20 cellular contexts compared by ENCODE assay signal in the genomic region with DNA sequence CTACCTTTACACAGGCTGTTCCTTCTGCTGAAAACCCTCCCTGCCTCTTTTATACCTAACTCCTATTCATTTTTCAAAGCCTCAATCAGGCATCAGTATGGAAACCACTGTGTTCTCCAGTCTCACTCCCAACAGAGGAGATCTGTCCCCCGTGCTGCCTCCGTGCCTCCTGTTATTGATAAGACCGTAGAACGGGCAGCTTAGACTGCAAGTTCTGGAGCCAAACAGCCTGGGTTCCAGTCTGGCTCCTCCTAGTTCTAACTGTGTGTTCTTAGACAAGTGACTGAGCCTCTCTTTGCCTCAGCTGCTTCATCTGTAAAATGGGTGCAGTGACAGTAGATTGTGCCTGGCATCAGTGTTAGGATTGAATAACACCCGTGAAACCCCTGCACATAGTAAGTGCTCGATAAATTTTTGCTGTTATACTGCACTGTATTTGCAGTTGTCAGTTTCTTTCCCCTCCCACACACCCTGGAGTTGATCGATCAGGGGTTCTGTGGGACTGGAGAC. TPM values are rescaled to one million over a fixed set of nuclear protein-coding genes. Genes with fewer than 3 reads are reported as not detected.
A peak's percentile ranks its signal among the peaks of the same experiment; 100 is the strongest.
DNase-seq lines count a peak whose midpoint lies in the region; ATAC-seq, FAIRE-seq and TF ChIP-seq lines count a peak whose summit lies in the region.
"Had no signal": no experiment of that assay in that cellular context is flagged by ENCODE, and none has a peak within 500 bp of the region (broad histone marks: within the 10 kb centered on the region; RNA-seq: fewer than 3 reads in every experiment).

No MANE protein-coding gene starts in this region.

- H3K79me2 ChIP-seq in K562 (ENCODE audit: control insufficient read depth, insufficient read depth, low read length): no peaks in the 10 kb centered on the region

- peak overlapping the region; percentile 26 to 69 (median 43); a peak in 18 of 22 replicates for H3K4me2 ChIP-seq in BLaER1 treated with 17β-estradiol and CSF1 and Interleukin-3, amounts not matched to agents 10 nM and 100 nM
- H3K4me2 ChIP-seq in K562 (ENCODE audit: insufficient read depth, low read length): no peak overlapping the region

- POLR2A ChIA-PET in HEK293 (lab: Yijun Ruan, JAX): interaction anchor here (1.0 kb wide), 1 partner anchor 17 kb away, joined by 3 read pairs; the partner anchor contains the start of gene IFFO2
- POLR2A ChIA-PET in K562 (lab: Yijun Ruan, JAX): interaction anchor here (0.9 kb wide), 1 partner anchor 57 kb away, joined by 3 read pairs; no protein-coding TSS in a partner anchor

- H3K27me3 Mint-ChIP-seq in endodermal cell (ENCODE audit: insufficient read depth): peaks cover 4% of the 10 kb centered on the region
- H3K27me3 Mint-ChIP-seq: CD4-positive, alpha-beta memory T cell had no signal

- TF ChIP-seq RAD21 in K562 (CRISPR knock-in tag; conservative IDR thresholded peaks at IDR 0.05 in 1 of 2, IDR thresholded peaks at IDR 0.05 in 1 of 2): no peak

- no peak overlapping the region for H3K27ac Mint-ChIP-seq in endodermal cell

- 0 out of 22 replicates have a peak overlapping the region, but pooled peaks of 1 of the 11 experiments have one; percentile 36 for H3K9ac ChIP-seq in BLaER1 treated with 17β-estradiol and CSF1 and Interleukin-3, amounts not matched to agents 10 nM and 100 nM
- H3K9ac ChIP-seq in K562 (ENCODE audit: insufficient read depth in 1 of 2, low read depth in 2 of 2, low read length in 2 of 2): no peak overlapping the region
- H3K9ac ChIP-seq in endodermal cell (ENCODE audit: extremely low read depth, low read length, poor library complexity, severe bottlenecking): no peak overlapping the region

- no peaks in the 10 kb centered on the region for H3K36me3 Mint-ChIP-seq in endodermal cell (ENCODE audit: low read depth)
- H3K36me3 Mint-ChIP-seq: CD14-positive monocyte; CD4-positive, alpha-beta memory T cell had no signal

- no peaks in the 10 kb centered on the region; a peak in 1 of 22 replicates for H3K9me3 ChIP-seq in BLaER1 treated with 17β-estradiol and CSF1 and Interleukin-3, amounts not matched to agents 10 nM and 100 nM (replicated peaks in 1 of 11)
- no peaks in the 10 kb centered on the region for H3K9me3 ChIP-seq in HEK293 (ENCODE audit: control insufficient read depth, insufficient read depth, low read depth, low read length)
- no peaks in the 10 kb centered on the region for H3K9me3 ChIP-seq in K562 (replicated peaks; ENCODE audit: control insufficient read depth, insufficient read depth, low read depth, low read length)
- H3K9me3 ChIP-seq in endodermal cell (ENCODE audit: control insufficient read depth, low read length): no peaks in the 10 kb centered on the region
- H3K9me3 ChIP-seq: BE2C had no signal

- H3K9me3 Mint-ChIP-seq in endodermal cell: no peaks in the 10 kb centered on the region

- H3K4me3 ChIP-seq in BLaER1 treated with 17β-estradiol and CSF1 and Interleukin-3, amounts not matched to agents 10 nM and 100 nM: no peak overlapping the region
- H3K4me3 ChIP-seq in HEK293 (ENCODE audit: low read depth, low read length) (no peak overlapping the region), K562 (no peak overlapping the region), endodermal cell (ENCODE audit: low read length) (no peak overlapping the region)

- H3K36me3 ChIP-seq in BLaER1 treated with 17β-estradiol and CSF1 and Interleukin-3, amounts not matched to agents 10 nM and 100 nM: no peaks in the 10 kb centered on the region
- no peaks in the 10 kb centered on the region for H3K36me3 ChIP-seq in HEK293 (ENCODE audit: control insufficient read depth in 2 of 2, insufficient read depth in 1 of 2, low read length in 2 of 2)
- H3K36me3 ChIP-seq in K562 (ENCODE audit: control insufficient read depth, insufficient read depth, low read length): no peaks in the 10 kb centered on the region
- no peaks in the 10 kb centered on the region for H3K36me3 ChIP-seq in endodermal cell (ENCODE audit: control insufficient read depth, insufficient read depth, low read length)
- H3K36me3 ChIP-seq: BE2C had no signal

- no peak for TF ChIP-seq POLR2A in K562 (conservative IDR thresholded peaks at IDR 0.05)

- H3K9me1 ChIP-seq in K562 (ENCODE audit: control insufficient read depth, insufficient read depth, low read length): no peaks in the 10 kb centered on the region

- peaks cover 14 to 27% (median 19%) of the 10 kb centered on the region in 10 experiments; a peak in 19 of 20 replicates for H3K4me1 ChIP-seq in BLaER1 treated with 17β-estradiol and CSF1 and Interleukin-3, amounts not matched to agents 10 nM and 100 nM
- H3K4me1 ChIP-seq in HEK293 (ENCODE audit: control insufficient read depth, insufficient read depth, low read length) (no peaks in the 10 kb centered on the region), K562 (replicated peaks in 1 of 2; ENCODE audit: control insufficient read depth in 2 of 2, insufficient read depth in 2 of 2, low read length in 2 of 2) (no peaks in the 10 kb centered on the region), endodermal cell (ENCODE audit: control insufficient read depth, insufficient read depth, low read length) (no peaks in the 10 kb centered on the region)
- H3K4me1 ChIP-seq: BE2C had no signal

- no peak for ATAC-seq in K562
- ATAC-seq in GM18868 (IDR thresholded peaks at IDR 0.05; ENCODE audit: unreplicated experiment): no peak
- ATAC-seq in Right ventricle myocardium superior (ENCODE audit: poor library complexity): no peak
- ATAC-seq: HCT116 had no signal

- H4K20me1 ChIP-seq in BLaER1 treated with 17β-estradiol and CSF1 and Interleukin-3, amounts not matched to agents 10 nM and 100 nM: no peaks in the 10 kb centered on the region
- no peaks in the 10 kb centered on the region for H4K20me1 ChIP-seq in K562 (replicated peaks; ENCODE audit: control insufficient read depth, insufficient read depth, low read length)

- no peak overlapping the region for H2AFZ ChIP-seq in K562 (ENCODE audit: low read depth, low read length)

- CTCF ChIA-PET in HEK293 (lab: Yijun Ruan, JAX): interaction anchor here (0.6 to 1.7 kb wide), 5 partner anchors 60 to 736 kb away, joined by 3 to 12 read pairs (median 3); no protein-coding TSS in a partner anchor
- CTCF ChIA-PET in K562 (lab: Yijun Ruan, JAX; ENCODE audit: low intra/inter-chr PET ratio): no interaction called here

- no peak for TF ChIP-seq EP300 in K562 (IDR thresholded peaks at IDR 0.05; ENCODE audit: low read length)

- 0% methylated on average over 7 of the region's 7 CpGs for WGBS in K562 (ENCODE audit: insufficient coverage, low coverage, missing lambda C conversion rate)
- 84 to 86% methylated on average over 6 to 7 of the region's 7 CpGs for WGBS in endodermal cell (ENCODE audit: insufficient coverage in 1 of 2, insufficient read length in 1 of 2), 2 experiments

- TF ChIP-seq CTCF in HEK293 (tag by site-specific recombination; IDR thresholded peaks at IDR 0.05) (no peak), K562 (IDR thresholded peaks at IDR 0.05 in 2 of 3, conservative IDR thresholded peaks at IDR 0.05 in 1 of 3; ENCODE audit: insufficient read depth in 2 of 3, low read depth in 1 of 3, low read length in 3 of 3) (no peak), endodermal cell (conservative IDR thresholded peaks at IDR 0.05) (no peak)

- no peaks in the 10 kb centered on the region for H3K27me3 ChIP-seq in BLaER1 treated with 17β-estradiol and CSF1 and Interleukin-3, amounts not matched to agents 10 nM and 100 nM
- H3K27me3 ChIP-seq in K562 (ENCODE audit: control insufficient read depth in 2 of 2, insufficient read depth in 2 of 2, low read length in 2 of 2) (peaks cover 39 to 55% of the 10 kb centered on the region in 2 experiments), endodermal cell (ENCODE audit: control insufficient read depth, insufficient read depth, low read length, poor library complexity, severe bottlenecking) (no peaks in the 10 kb centered on the region)
- H3K27me3 ChIP-seq: BE2C had no signal

- no TSS peak for BruUV-seq in K562 (replicated peaks; lab: Mats Ljungman, UMichigan)

- DNase-seq in K562 (ENCODE audit: extremely low read depth in 1 of 4, low spot score in 3 of 4) (no peak), posterior vena cava (ENCODE audit: low spot score) (peak; percentile 24), endodermal cell (no peak), Right ventricle myocardium superior (no peak), substantia nigra (lab: John Stamatoyannopoulos, UW) (no peak)
- DNase-seq: ACHN; BE2C; CD4-positive, alpha-beta memory T cell; DMS153; DMS79; GDM1; GOT3; H7 had no signal

- intact Hi-C loops in K562 (cut with micrococcal nuclease): no loop called here
- intact Hi-C loops in posterior vena cava (cut with DNase I): loop anchor here in 1 of 2 donors (5.0 kb wide), 2 partner anchors 326 to 684 kb away; no protein-coding TSS in a partner anchor
- intact Hi-C loops in Right ventricle myocardium superior (cut with DNase I): no loop called here

- no peaks in the 10 kb centered on the region for H3K4me1 Mint-ChIP-seq in endodermal cell

- peak overlapping the region in 4 of 11 experiments; percentile 17 to 43 (median 31); a peak in 5 of 22 replicates for H3K27ac ChIP-seq in BLaER1 treated with 17β-estradiol and CSF1 and Interleukin-3, amounts not matched to agents 10 nM and 100 nM
- H3K27ac ChIP-seq in HEK293 (ENCODE audit: extremely low read depth, low read depth, low read length) (no peak overlapping the region), K562 (ENCODE audit: extremely low read depth, low read depth, low read length) (no peak overlapping the region), endodermal cell (ENCODE audit: low read depth, low read length) (no peak overlapping the region), substantia nigra (ENCODE audit: low read depth, low read length, poor library complexity, severe bottlenecking) (no peak overlapping the region)

- H3K4me3 Mint-ChIP-seq in endodermal cell: no peak overlapping the region
- H3K4me3 Mint-ChIP-seq: CD14-positive monocyte; CD4-positive, alpha-beta memory T cell had no signal

- no peak for FAIRE-seq in K562 (lab: Jason Lieb, UNC)
- FAIRE-seq: A204.1, GM18507 had no signal

- in situ Hi-C loops in K562 (cut with MboI): no loop called here

RNA-seq across cellular contexts. Expression of gene IFFO2, which starts 17.0 kb away (rescaled TPM):
- 0.12 TPM in 2 replicates for total RNA-seq in K562 (2011; cell fraction: chromatin; rRNA removed; ENCODE audit: low replicate concordance)
- total RNA-seq in K562 (2011; cell fraction: nucleolus; rRNA removed): 0.13 and 0.17 TPM in 2 replicates
- total RNA-seq in K562 (2011; cell fraction: nucleoplasm; rRNA removed): 0.15 and 0.38 TPM in 2 replicates
- total RNA-seq in K562 (2014; rRNA removed) (0.32 and 0.37 TPM in 2 replicates), K562 (2014; rRNA removed; fragmentation: Illumina TruSeq; extraction: Trizol) (0.15 and 0.26 TPM in 2 replicates), K562 (2015; rRNA removed; fragmentation: Illumina TruSeq; extraction: Trizol) (0.38 and 0.40 TPM in 2 replicates), K562 (2021) (0.67 and 1.0 TPM in 2 replicates), posterior vena cava (10 to 100 TPM; 12.1 to 12.2 TPM), endodermal cell (1 to 10 TPM; 4.6 to 6.4 TPM), Right ventricle myocardium superior (4.4 TPM)
- polyA plus RNA-seq in K562 (2011; rRNA removed) (0.20 and 0.49 TPM in 2 replicates), K562 (2014; fragmentation: Illumina TruSeq; extraction: Trizol) (0.49 and 0.51 TPM in 2 replicates), K562 (2014; fragmentation: Nextera tagmentation; extraction: Ambion mirVana) (not detected), K562 (2014; rRNA removed) (0.44 and 0.50 TPM in 2 replicates)
- 0.78 and 0.85 TPM in 2 replicates for polyA plus RNA-seq in K562 (2011; cell fraction: cytosol; rRNA removed)
- 0.15 and 0.47 TPM in 2 replicates for polyA plus RNA-seq in K562 (2011; cell fraction: nucleus; rRNA removed)
- 0.81 and 1.1 TPM in 2 replicates for polyA plus RNA-seq in K562 (2012)
- polyA minus RNA-seq in K562 (2011; rRNA and poly(A)+ RNA removed): 0.75 and 0.88 TPM in 2 replicates
- 0.46 and 0.76 TPM in 2 replicates for polyA minus RNA-seq in K562 (2011; cell fraction: cytosol; rRNA and poly(A)+ RNA removed)
- 0.22 and 0.27 TPM in 2 replicates for polyA minus RNA-seq in K562 (2011; cell fraction: nucleus; rRNA and poly(A)+ RNA removed)
- 7.7 TPM for polyA plus RNA-seq in endodermal cell (2013, experiment 1 of 2)
- 6.8 TPM for polyA plus RNA-seq in endodermal cell (2013, experiment 2 of 2)
